ENCODE assay signal across 7 cellular contexts in the genomic region with DNA sequence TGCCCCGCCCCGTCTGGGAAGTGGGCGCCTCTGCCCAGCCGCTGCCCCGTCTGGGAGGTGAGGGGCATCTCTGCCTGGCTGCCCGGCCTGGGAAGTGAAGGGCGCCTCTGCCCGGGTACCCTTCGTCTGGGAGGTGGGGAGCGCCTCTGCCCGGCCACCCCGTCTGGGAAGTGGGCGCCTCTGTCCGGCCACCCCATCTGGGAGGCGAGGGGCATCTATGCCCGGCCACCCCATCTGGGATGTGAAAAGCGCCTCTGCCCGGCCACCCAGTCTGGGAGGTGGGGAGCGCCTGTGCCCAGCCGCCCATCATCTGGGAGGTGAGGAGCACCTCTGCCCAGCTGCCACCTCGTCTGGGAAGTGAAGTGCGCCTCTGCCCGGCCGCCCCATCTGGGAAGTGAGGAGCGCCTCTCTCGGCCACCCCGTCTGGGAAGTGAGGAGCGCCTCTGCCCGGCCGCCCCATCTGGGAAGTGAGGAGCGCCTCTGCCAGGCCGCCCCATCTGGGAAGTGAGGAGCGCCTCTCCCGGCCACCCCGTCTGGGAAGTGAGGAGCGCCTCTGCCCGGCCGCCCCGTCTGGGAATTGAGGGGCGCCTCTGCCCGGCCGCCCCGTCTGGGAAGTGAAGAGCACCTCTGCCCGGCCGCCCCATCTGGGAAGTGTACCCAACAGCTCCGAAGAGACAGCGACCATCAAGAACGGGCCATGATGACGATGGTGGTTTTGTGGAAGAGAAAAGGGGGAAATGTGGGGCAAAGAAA. TPM values are rescaled to one million over a fixed set of nuclear protein-coding genes. Genes with fewer than 3 reads are reported as not detected.
A peak's percentile ranks its signal among the peaks of the same experiment; 100 is the strongest.
DNase-seq lines count a peak whose midpoint lies in the region; ATAC-seq, FAIRE-seq and TF ChIP-seq lines count a peak whose summit lies in the region.
"Not testable (repeated sequence)": the region's sequence is repeated elsewhere in the genome, so short reads cannot be mapped to it uniquely, and the experiment has no call there.

No MANE protein-coding gene starts in this region.

- TF ChIP-seq CTCF in chondrocyte (IDR thresholded peaks at IDR 0.05); kidney (IDR thresholded peaks at IDR 0.05; ENCODE audit: borderline replicate concordance, extremely low read depth, insufficient read depth); spleen (IDR thresholded peaks at IDR 0.05 in 8 of 11, conservative IDR thresholded peaks at IDR 0.05 in 3 of 11): not testable (repeated sequence)

- H2BK5ac ChIP-seq in neuronal stem cell (ENCODE audit: low read length): not testable (repeated sequence)

- not testable (repeated sequence) for H2AFZ ChIP-seq in neuronal stem cell (ENCODE audit: low read length)

- H3K14ac ChIP-seq in neuronal stem cell (ENCODE audit: low read length): not testable (repeated sequence)

- not testable (repeated sequence) for FAIRE-seq in kidney (lab: Jason Lieb, UNC)

- not testable (repeated sequence) for H3K27me3 Mint-ChIP-seq in chondrocyte (ENCODE audit: low read depth); stimulated activated naive CD8-positive, alpha-beta T cell treated with anti-CD3 and anti-CD28 coated beads, Interleukin-15, amount 100 ng/mL, for 72 hours

- not testable (repeated sequence) for H3K27ac ChIP-seq in right cardiac atrium (ENCODE audit: low read length); kidney (ENCODE audit: low read depth in 2 of 2, low read length in 2 of 2); neuronal stem cell (replicated peaks; ENCODE audit: low read length); spleen

- not testable (repeated sequence) for H4K91ac ChIP-seq in neuronal stem cell (ENCODE audit: low read depth, low read length, poor library complexity)

- H2AK5ac ChIP-seq in neuronal stem cell (ENCODE audit: low read depth, low read length): not testable (repeated sequence)

- not testable (repeated sequence) for H3K9ac ChIP-seq in kidney (ENCODE audit: low read length in 2 of 2); neuronal stem cell (ENCODE audit: low read depth, low read length, poor library complexity)

- not testable (repeated sequence) for TF ChIP-seq POLR2A in spleen (IDR thresholded peaks at IDR 0.05)

- not testable (repeated sequence) for H2BK120ac ChIP-seq in neuronal stem cell (ENCODE audit: low read depth, low read length)

- H3K4me3 ChIP-seq in right cardiac atrium (ENCODE audit: low read length); kidney (ENCODE audit: low read length in 2 of 2); neuronal stem cell (ENCODE audit: low read length in 2 of 2); spleen: not testable (repeated sequence)

- not testable (repeated sequence) for H3K4me3 Mint-ChIP-seq in chondrocyte (ENCODE audit: unreplicated experiment); stimulated activated naive CD8-positive, alpha-beta T cell treated with anti-CD3 and anti-CD28 coated beads, Interleukin-15, amount 100 ng/mL, for 72 hours

- intact Hi-C loops in right cardiac atrium (cut with DNase I); kidney (cut with DNase I); posterior vena cava (cut with DNase I); spleen (cut with DNase I; ENCODE audit: low total_unique reads): not testable (repeated sequence)

- H3K36me3 Mint-ChIP-seq in chondrocyte (ENCODE audit: low read depth): not testable (repeated sequence)

- H3K4me1 ChIP-seq in right cardiac atrium (ENCODE audit: control insufficient read depth, insufficient read depth, low read length); kidney (ENCODE audit: control insufficient read depth in 1 of 2, insufficient read depth in 1 of 2, low read depth in 1 of 2, low read length in 2 of 2); neuronal stem cell (ENCODE audit: control insufficient read depth in 2 of 2, insufficient read depth in 1 of 2, low read depth in 1 of 2, low read length in 2 of 2); spleen: not testable (repeated sequence)

- ATAC-seq in right cardiac atrium: not testable (repeated sequence)
- ATAC-seq in stimulated activated naive CD8-positive, alpha-beta T cell treated with anti-CD3 and anti-CD28 coated beads, Interleukin-15, amount 100 ng/mL, for 72 hours: peak; percentile 39

- H3K4me1 Mint-ChIP-seq in chondrocyte (ENCODE audit: low read depth); stimulated activated naive CD8-positive, alpha-beta T cell treated with anti-CD3 and anti-CD28 coated beads, Interleukin-15, amount 100 ng/mL, for 72 hours: not testable (repeated sequence)

- WGBS in right cardiac atrium: 92% methylated on average over 49 of the region's 49 CpGs
- no CpG with 5 or more reads among the region's 49 CpGs for WGBS in neuronal stem cell (ENCODE audit: extremely low coverage in 2 of 2, insufficient read length in 2 of 2, insufficient replicate concordance in 1 of 2), 2 donors
- WGBS in spleen, 5 donors: 88 to 98% (median 91%) methylated on average over 36 to 49 of the region's 49 CpGs

- not testable (repeated sequence) for H3K4ac ChIP-seq in neuronal stem cell (ENCODE audit: low read length)

- H3K4me2 ChIP-seq in neuronal stem cell (ENCODE audit: insufficient read depth, low read length, poor library complexity, severe bottlenecking): not testable (repeated sequence)

- H3K23ac ChIP-seq in neuronal stem cell (ENCODE audit: low read depth, low read length, poor library complexity): not testable (repeated sequence)

- peak; percentile 82 for DNase-seq in chondrocyte (ENCODE audit: low spot score)
- DNase-seq in right cardiac atrium: peak in 2 of 3 donors; percentile 19 to 48
- DNase-seq in kidney: peak; percentile 67
- DNase-seq in neuronal stem cell (ENCODE audit: low spot score); stimulated activated naive CD8-positive, alpha-beta T cell treated with anti-CD3 and anti-CD28 coated beads, Interleukin-15, amount 100 ng/mL, for 72 hours: not testable (repeated sequence)
- DNase-seq in posterior vena cava (ENCODE audit: low spot score): peak; percentile 76
- peak; percentile 72 for DNase-seq in spleen

- not testable (repeated sequence) for H3K9me3 Mint-ChIP-seq in chondrocyte (ENCODE audit: low read depth)
- peaks cover 5 to 10% of the 10 kb centered on the region in 2 donors for H3K9me3 Mint-ChIP-seq in stimulated activated naive CD8-positive, alpha-beta T cell treated with anti-CD3 and anti-CD28 coated beads, Interleukin-15, amount 100 ng/mL, for 72 hours

- H3K27ac Mint-ChIP-seq in chondrocyte (ENCODE audit: unreplicated experiment); stimulated activated naive CD8-positive, alpha-beta T cell treated with anti-CD3 and anti-CD28 coated beads, Interleukin-15, amount 100 ng/mL, for 72 hours: not testable (repeated sequence)

- not testable (repeated sequence) for H2BK15ac ChIP-seq in neuronal stem cell (ENCODE audit: low read length)

- H3K36me3 ChIP-seq in kidney (ENCODE audit: control insufficient read depth in 1 of 2, insufficient read depth in 2 of 2, low read length in 2 of 2); neuronal stem cell (replicated peaks in 1 of 2; ENCODE audit: control insufficient read depth in 2 of 2, insufficient read depth in 2 of 2, low read length in 2 of 2); spleen: not testable (repeated sequence)

- not testable (repeated sequence) for H3K27me3 ChIP-seq in right cardiac atrium (ENCODE audit: control insufficient read depth, insufficient read depth); neuronal stem cell (ENCODE audit: control insufficient read depth in 3 of 3, insufficient read depth in 3 of 3, low read depth in 1 of 3, low read length in 3 of 3); spleen (replicated peaks in 1 of 7)

- not testable (repeated sequence) for H3K18ac ChIP-seq in neuronal stem cell (ENCODE audit: low read length)

- H3K9me3 ChIP-seq in right cardiac atrium (ENCODE audit: control insufficient read depth, low read length); kidney (ENCODE audit: control insufficient read depth in 1 of 2, low read length in 2 of 2); neuronal stem cell (replicated peaks in 1 of 2; ENCODE audit: control insufficient read depth in 2 of 2, insufficient read depth in 1 of 2, low read depth in 1 of 2, low read length in 2 of 2); spleen: not testable (repeated sequence)

- H4K8ac ChIP-seq in neuronal stem cell (ENCODE audit: low read depth, low read length): peak overlapping the region; percentile 43

- H3K79me1 ChIP-seq in neuronal stem cell (ENCODE audit: low read depth, low read length): not testable (repeated sequence)

- not testable (repeated sequence) for H2BK12ac ChIP-seq in neuronal stem cell (ENCODE audit: low read length)

RNA-seq across cellular contexts. Expression of a gene that starts 58.3 kb away (rescaled TPM):
- total RNA-seq in chondrocyte (23.3 to 31.3 TPM (median 23.6 TPM) in 3 replicates), right cardiac atrium (10 to 100 TPM in 3 of 4 donors, 1 to 10 TPM in 1; 9.6 to 11.6 (median 10.8) TPM), kidney (42.5 TPM), posterior vena cava (10 to 100 TPM; 20.4 to 27.4 TPM), spleen (100 to 1,000 TPM in 4 of 7 donors, 10 to 100 TPM in 3; 87.9 to 137 (median 104) TPM)
- polyA plus RNA-seq in right cardiac atrium (2.4 TPM), kidney (ENCODE audit: insufficient read depth, low read depth, low replicate concordance) (3.4 TPM), spleen (10 to 100 TPM; 14.8 to 17.6 (median 15.2) TPM)
- polyA plus RNA-seq in neuronal stem cell (2013, experiment 1 of 2): 13.7 TPM
- 13.5 TPM for polyA plus RNA-seq in neuronal stem cell (2013, experiment 2 of 2)
